In genomic region chr18:50878345-50879301, GRCh38 we compare ENCODE assay signal across 8 cellular contexts. TPM values are rescaled to one million over a fixed set of nuclear protein-coding genes. Genes with fewer than 3 reads are reported as not detected.
DNase-seq lines count a peak whose midpoint lies in the region; ATAC-seq and TF ChIP-seq lines count a peak whose summit lies in the region.

Gene ME2 (plus strand): TSS chr18:50879118. CDS start chr18:50895821, 16,703 bp downstream.

- H3K4me3 Mint-ChIP-seq in type B pancreatic cell: peak within 1 kb of the TSS; percentile 95

- H3K4me1 Mint-ChIP-seq in type B pancreatic cell (ENCODE audit: unreplicated experiment): peaks cover 12% of the 10 kb centered on the region

- no peaks in the 10 kb centered on the region for H3K27me3 Mint-ChIP-seq in type B pancreatic cell

- no peaks in the 10 kb centered on the region for H3K9me3 ChIP-seq in heart right ventricle

- DNase-seq in NCI-H1694 (lab: John Stamatoyannopoulos, UW) (peak; percentile 72), amniotic epithelial cell (ENCODE audit: low read depth) (peak; percentile 88), heart right ventricle (peak; percentile 91 to 93), posterior cingulate gyrus (peak; percentile 87 to 99 (median 94)), type B pancreatic cell (ENCODE audit: extremely low spot score, unreplicated experiment) (peak; percentile 97)

- TF ChIP-seq POLR2A in GM15510 (IDR thresholded peaks at IDR 0.05; ENCODE audit: borderline replicate concordance, extremely low read depth, insufficient read length): peak; percentile 94

- H3K27ac Mint-ChIP-seq in type B pancreatic cell: peak within 1 kb of the TSS; percentile 95

- no peaks in the 10 kb centered on the region for H3K36me3 Mint-ChIP-seq in type B pancreatic cell

- intact Hi-C loops in T-helper 1 cell treated with Interleukin-12 subunit alpha and Interleukin-12 subunit beta and Interleukin-4 antibody, amounts not matched to agents 30 ng/mL and 1 ng/mL, for 36 hours (cut with micrococcal nuclease): loop anchor here (1.0 to 5.0 kb wide), 9 partner anchors 58 to 1066 kb away; partner anchors contain the start of genes ACAA2, ELAC1, MBD1 and MEX3C
- intact Hi-C loops in heart right ventricle (cut with DNase I): loop anchor here in 3 of 10 donors (2.0 to 10.0 kb wide), 5 partner anchors 56 to 154 kb away; partner anchors contain the start of genes ELAC1 (in 1 of the 3), MRO (in 1 of the 3) and SMAD4 (in 1 of the 3)
- intact Hi-C loops in posterior cingulate gyrus (cut with DNase I): loop anchor here (1.0 to 10.0 kb wide), 4 partner anchors 56 to 316 kb away; partner anchors contain the start of genes ELAC1, MEX3C, MRO and SMAD4

- H3K36me3 ChIP-seq in heart right ventricle: no peaks in the 10 kb centered on the region

- peak within 1 kb of the TSS; percentile 70 to 98 (median 87) for H3K4me3 ChIP-seq in heart right ventricle

- 0 to 1% methylated on average over 55 to 78 of the region's 78 CpGs for WGBS in heart right ventricle, 2 donors

- ATAC-seq in HG02884 (IDR thresholded peaks at IDR 0.05; ENCODE audit: unreplicated experiment) (peak; percentile 89), heart right ventricle (peak; percentile 98 to 100 (median 99))

- no peaks in the 10 kb centered on the region for H3K27me3 ChIP-seq in heart right ventricle

- peak within 1 kb of the TSS; percentile 83 to 100 (median 95) for H3K27ac ChIP-seq in heart right ventricle

- H3K4me1 ChIP-seq in heart right ventricle: peaks cover 0 to 38% (median 17%) of the 10 kb centered on the region in 9 donors

- peaks cover under 1% of the 10 kb centered on the region for H3K9me3 Mint-ChIP-seq in type B pancreatic cell

- TF ChIP-seq CTCF in heart right ventricle (IDR thresholded peaks at IDR 0.05) (no peak), type B pancreatic cell (conservative IDR thresholded peaks at IDR 0.05) (no peak)

RNA-seq across cellular contexts. Expression of gene ME2, which starts in this region (rescaled TPM):
- total RNA-seq in T-helper 1 cell treated with Interleukin-12 subunit alpha and Interleukin-12 subunit beta and Interleukin-4 antibody, amounts not matched to agents 30 ng/mL and 1 ng/mL, for 36 hours: 80.0 and 82.1 TPM in 2 replicates
- total RNA-seq in heart right ventricle (100 to 1,000 TPM in 1 of 10 donors, 10 to 100 TPM in 9; 62.1 to 104 (median 75.9) TPM), type B pancreatic cell (ENCODE audit: low replicate concordance) (49.6 and 51.1 TPM in 2 replicates)
- polyA plus RNA-seq in heart right ventricle: 10 to 100 TPM; 21.7 to 38.4 TPM

Comparison
In these comparisons a context has a peak if more than half of its experiments do, and no peak if none do; other contexts are left out.
1. Peak in every context shown above with its lines: DNase-seq, ATAC-seq, H3K4me3 ChIP-seq and H3K27ac ChIP-seq.